Comparison of ENCODE assay signal across 8 cellular contexts in genomic region chr18:23437357-23438045, GRCh38. TPM values are rescaled to one million over a fixed set of nuclear protein-coding genes. Genes with fewer than 3 reads are reported as not detected.
A peak's percentile ranks its signal among the peaks of the same experiment; 100 is the strongest.
DNase-seq lines count a peak whose midpoint lies in the region; TF ChIP-seq lines count a peak whose summit lies in the region.

No MANE protein-coding gene starts in this region.

- intact Hi-C loops in prostate gland (cut with DNase I) = loop anchor here (5.0 kb wide), 1 partner anchor 65 kb away; the partner anchor contains the start of gene RMC1

- no peaks in the 10 kb centered on the region for H3K27me3 ChIP-seq in right atrium auricular region
- H3K27me3 ChIP-seq in prostate gland (replicated peaks; ENCODE audit: insufficient read depth) = no peaks in the 10 kb centered on the region

- peak overlapping the region; percentile 43 to 44 for H3K27ac ChIP-seq in right atrium auricular region
- H3K27ac ChIP-seq in prostate gland = peak overlapping the region; percentile 4 to 21
- H3K27ac ChIP-seq in urinary bladder (ENCODE audit: low read depth) = no peak overlapping the region

- no peak for TF ChIP-seq CTCF in GM12875 (IDR thresholded peaks at IDR 0.05; ENCODE audit: borderline replicate concordance, insufficient read depth, low read depth, low read length)
- TF ChIP-seq CTCF in HFFc6 (IDR thresholded peaks at IDR 0.05) = no peak
- no peak for TF ChIP-seq CTCF in right atrium auricular region (IDR thresholded peaks at IDR 0.05)
- peak in 1 of 4 experiments; percentile 25 for TF ChIP-seq CTCF in prostate gland (IDR thresholded peaks at IDR 0.05)

- H3K4me3 Mint-ChIP-seq in HFFc6 = peak overlapping the region; percentile 93

- H3K4me3 ChIP-seq in GM12875 (ENCODE audit: low read depth, low read length) (peak overlapping the region; percentile 77), right atrium auricular region (peak overlapping the region; percentile 59 to 62), prostate gland (peak overlapping the region; percentile 53 to 57), urinary bladder (ENCODE audit: low read depth, low read length) (peak overlapping the region; percentile 75)

- DNase-seq in HFFc6 (peak; percentile 49), NCI-H1048 (lab: John Stamatoyannopoulos, UW) (peak; percentile 34), T-helper 2 cell (peak; percentile 56 to 80 (median 72)), anterior cingulate cortex (lab: John Stamatoyannopoulos, UW) (peak; percentile 16 to 93 (median 76)), right atrium auricular region (ENCODE audit: low spot score) (peak; percentile 84), prostate gland (ENCODE audit: low spot score) (peak; percentile 67)

- H3K36me3 ChIP-seq in right atrium auricular region (no peaks in the 10 kb centered on the region), prostate gland (no peaks in the 10 kb centered on the region), urinary bladder (ENCODE audit: insufficient read depth) (no peaks in the 10 kb centered on the region)

- H3K9me3 Mint-ChIP-seq in HFFc6 = peaks cover 8% of the 10 kb centered on the region; the same call in 1 of the 2 replicates

- H3K27me3 Mint-ChIP-seq in HFFc6 (ENCODE audit: insufficient read depth) = no peaks in the 10 kb centered on the region; the same call in 1 of the 2 replicates

- under 1% methylated on average over 42 of the region's 42 CpGs for WGBS in prostate gland
- WGBS in urinary bladder = under 1% methylated on average over 42 of the region's 42 CpGs

- H3K4me1 ChIP-seq in right atrium auricular region (peaks cover 0 to 16% of the 10 kb centered on the region in 2 donors), prostate gland (replicated peaks) (no peaks in the 10 kb centered on the region), urinary bladder (ENCODE audit: insufficient read depth) (peaks cover 2% of the 10 kb centered on the region)

- H3K36me3 Mint-ChIP-seq in HFFc6 (ENCODE audit: low read depth) = peaks cover 5% of the 10 kb centered on the region; the same call in 1 of the 2 replicates

- no peak for TF ChIP-seq POLR2A in prostate gland (IDR thresholded peaks at IDR 0.05)

- H3K9me3 ChIP-seq in right atrium auricular region (no peaks in the 10 kb centered on the region), prostate gland (no peaks in the 10 kb centered on the region)

- peaks cover 22% of the 10 kb centered on the region for H3K4me1 Mint-ChIP-seq in HFFc6 (ENCODE audit: low read depth)

- peak overlapping the region; percentile 91 for H3K27ac Mint-ChIP-seq in HFFc6

RNA-seq across cellular contexts. Expression of gene RIOK3, which starts 15.6 kb away (rescaled TPM):
- 10 to 100 TPM; 37.9 to 46.1 (median 42.4) TPM for total RNA-seq in HFFc6 (2021; fragmentation: NEBNext Ultra II Directional; extraction: Animal tissue kit (Norgen Biotek cat#: 25700))
- 10 to 100 TPM; 39.2 to 47.2 TPM for total RNA-seq in right atrium auricular region
- 10 to 100 TPM; 40.6 to 44.6 TPM for total RNA-seq in prostate gland
- 74.9 TPM for total RNA-seq in urinary bladder
- 43.4 TPM for polyA plus RNA-seq in urinary bladder

Comparison
In these comparisons a context has a peak if more than half of its experiments do, and no peak if none do; other contexts are left out.
1. DNase-seq: peak in every context shown above with its lines; median percentile 84 in right atrium auricular region; 76 in anterior cingulate cortex; 72 in T-helper 2 cell; 67 in prostate gland; 49 in HFFc6; 34 in NCI-H1048.